29 cellular contexts compared by ENCODE assay signal in genomic region chr5:64836190-64836750, GRCh38.
DNase-seq lines count a peak whose midpoint lies in the region; ATAC-seq, FAIRE-seq and TF ChIP-seq lines count a peak whose summit lies in the region.
"Had no signal": no experiment of that assay in that cellular context is flagged by ENCODE, and none has a peak within 500 bp of the region (broad histone marks: within the 10 kb centered on the region; RNA-seq: fewer than 3 reads in every experiment).

No MANE protein-coding gene starts in this region.

- H3K79me2 ChIP-seq in endothelial cell of umbilical vein (ENCODE audit: control insufficient read depth, insufficient read depth, low read length): no peaks in the 10 kb centered on the region

- TF ChIP-seq CTCF in IMR-90 (conservative IDR thresholded peaks at IDR 0.05; ENCODE audit: low read depth, low read length) (no peak), endothelial cell of umbilical vein (IDR thresholded peaks at IDR 0.05; ENCODE audit: extremely low read depth in 1 of 2, insufficient read depth in 1 of 2, low read depth in 1 of 2, low read length in 2 of 2) (no peak), upper lobe of left lung (IDR thresholded peaks at IDR 0.05) (no peak), D721Med (IDR thresholded peaks at IDR 0.05; ENCODE audit: insufficient read depth, missing control alignments) (no peak)

- H3K14ac ChIP-seq in IMR-90 (replicated peaks; ENCODE audit: low read depth, low read length): no peak overlapping the region; the same call in 1 of the 2 replicates

- H4K91ac ChIP-seq in IMR-90 (ENCODE audit: insufficient read depth, low read depth, low read length): no peak overlapping the region

- in situ Hi-C loops in IMR-90 (cut with MboI; ENCODE audit: low sequenced_read_pairs): no loop called here

- POLR2A ChIA-PET in IMR-90 (lab: Charles Lee; ENCODE audit: unreplicated experiment): no interaction called here
- POLR2A ChIA-PET in endothelial cell of umbilical vein (lab: Charles Lee): no interaction called here

- no peak overlapping the region for H2AK5ac ChIP-seq in IMR-90 (ENCODE audit: low read depth, low read length)

- H3K27ac ChIP-seq in IMR-90 (ENCODE audit: insufficient read depth, low read length): no peak overlapping the region
- peak overlapping the region; percentile 18 for H3K27ac ChIP-seq in endothelial cell of umbilical vein (ENCODE audit: insufficient read depth, low read depth, low read length)
- H3K27ac ChIP-seq in upper lobe of left lung: no peak overlapping the region
- H3K27ac ChIP-seq: C4-2B, pancreas, thyroid gland, WERI-Rb-1 had no signal

- TF ChIP-seq EP300 in upper lobe of left lung (IDR thresholded peaks at IDR 0.05): no peak

- no peak for ATAC-seq in IMR-90 (ENCODE audit: low read depth)
- no peak for ATAC-seq in upper lobe of left lung (ENCODE audit: low FRiP score in 2 of 2)
- no peak for ATAC-seq in HG03280 (IDR thresholded peaks at IDR 0.05; ENCODE audit: unreplicated experiment)
- ATAC-seq: esophagus mucosa; naive thymus-derived CD8-positive, alpha-beta T cell; pancreas; sciatic nerve had no signal

- H3K18ac ChIP-seq in IMR-90 (ENCODE audit: low read depth, low read length): peak overlapping the region; percentile 54; the same call in 1 of the 2 replicates

- H3K9ac ChIP-seq in IMR-90 (ENCODE audit: low read depth, low read length): no peak overlapping the region
- no peak overlapping the region for H3K9ac ChIP-seq in endothelial cell of umbilical vein (replicated peaks; ENCODE audit: extremely low read depth, insufficient read depth, low read length)

- H2AFZ ChIP-seq in IMR-90 (replicated peaks; ENCODE audit: low read length, poor library complexity): no peak overlapping the region
- H2AFZ ChIP-seq in endothelial cell of umbilical vein (ENCODE audit: low read depth, low read length): no peak overlapping the region

- H3K4ac ChIP-seq in IMR-90 (ENCODE audit: low read depth, low read length): no peak overlapping the region

- no peak overlapping the region for H2BK20ac ChIP-seq in IMR-90 (ENCODE audit: low read depth, low read length)

- TF ChIP-seq POLR2A in GM12891 (IDR thresholded peaks at IDR 0.05; ENCODE audit: low read depth, low read length): no peak
- TF ChIP-seq POLR2A in IMR-90 (IDR thresholded peaks at IDR 0.05; ENCODE audit: low read depth, low read length): no peak
- TF ChIP-seq POLR2A in endothelial cell of umbilical vein (IDR thresholded peaks at IDR 0.05; ENCODE audit: low read depth, low read length): no peak
- TF ChIP-seq POLR2A in upper lobe of left lung (IDR thresholded peaks at IDR 0.05): no peak

- H2BK5ac ChIP-seq in IMR-90 (ENCODE audit: low read depth, low read length, poor library complexity, severe bottlenecking): no peak overlapping the region

- CTCF ChIA-PET in IMR-90 (lab: Yijun Ruan, JAX): no interaction called here
- CTCF ChIA-PET in endothelial cell of umbilical vein (lab: Charles Lee): no interaction called here

- H3K9me3 ChIP-seq in IMR-90 (ENCODE audit: control insufficient read depth, insufficient read depth, low read length): no peaks in the 10 kb centered on the region
- no peaks in the 10 kb centered on the region for H3K9me3 ChIP-seq in endothelial cell of umbilical vein (replicated peaks; ENCODE audit: control insufficient read depth, insufficient read depth, low read length)
- no peaks in the 10 kb centered on the region for H3K9me3 ChIP-seq in upper lobe of left lung
- H3K9me3 ChIP-seq: pancreas, thyroid gland had no signal

- intact Hi-C loops in IMR-90 (cut with micrococcal nuclease): no loop called here
- intact Hi-C loops in endothelial cell of umbilical vein (cut with micrococcal nuclease): no loop called here

- H2BK120ac ChIP-seq in IMR-90 (ENCODE audit: low read depth, low read length): no peak overlapping the region

- FAIRE-seq in GM12891 (lab: Jason Lieb, UNC): peak; percentile 16
- FAIRE-seq in endothelial cell of umbilical vein (lab: Jason Lieb, UNC): peak; percentile 75
- no peak for FAIRE-seq in D721Med (lab: Jason Lieb, UNC)
- FAIRE-seq: pancreas, RCC 7860 had no signal

- no peak overlapping the region for H3K4me3 ChIP-seq in IMR-90 (ENCODE audit: insufficient read depth, low read depth, low read length)
- H3K4me3 ChIP-seq in endothelial cell of umbilical vein (replicated peaks in 1 of 3; ENCODE audit: insufficient read depth in 1 of 3, low read depth in 1 of 3, low read length in 3 of 3): no peak overlapping the region
- no peak overlapping the region for H3K4me3 ChIP-seq in upper lobe of left lung
- H3K4me3 ChIP-seq: pancreas, thyroid gland had no signal

- H4K20me1 ChIP-seq in IMR-90 (ENCODE audit: insufficient read depth, low read length) (no peaks in the 10 kb centered on the region), endothelial cell of umbilical vein (replicated peaks; ENCODE audit: control insufficient read depth, extremely low read depth, insufficient read depth, low read length) (no peaks in the 10 kb centered on the region)

- no peak for DNase-seq in GM12891 (ENCODE audit: insufficient read length, low spot score)
- peak; percentile 19 for DNase-seq in IMR-90
- DNase-seq in endothelial cell of umbilical vein (ENCODE audit: low read depth, low spot score): peak; percentile 69
- DNase-seq in left kidney (ENCODE audit: low read depth, low spot score): peak; percentile 8
- DNase-seq in upper lobe of left lung: no peak
- DNase-seq in KG1 (lab: John Stamatoyannopoulos, UW): no peak
- DNase-seq in D721Med (ENCODE audit: insufficient read length, low spot score): no peak
- DNase-seq: activated CD4-positive, alpha-beta T cell treated with anti-CD3 and anti-CD28 coated beads, Interleukin-2, amount 50 U/mL, for 48 hours; activated CD8-positive, alpha-beta memory T cell treated with anti-CD3 and anti-CD28 coated beads, Interleukin-2, amount 50 U/mL, for 48 hours; activated effector memory CD4-positive, alpha-beta T cell treated with Interleukin-2 at 50 U/mL for 16 hours; activated naive CD8-positive, alpha-beta T cell treated with anti-CD3 and anti-CD28 coated beads for 36 hours; Calu3; effector CD8-positive, alpha-beta T cell; HCEC 1CT; head of caudate nucleus; Kasumi-1; naive thymus-derived CD8-positive, alpha-beta T cell; NCI-H1092; NCI-H1930; NCI-H526 treated with DMSO at 0.1 percent for 48 hours; pancreas; stimulated activated CD4-positive, alpha-beta T cell treated with anti-CD3 and anti-CD28 coated beads, Interleukin-15, amount 100 ng/mL, for 24 hours; thyroid gland; WERI-Rb-1 had no signal

- no peak overlapping the region for H4K5ac ChIP-seq in IMR-90 (ENCODE audit: low read depth, low read length)

- H3K9me1 ChIP-seq in IMR-90 (ENCODE audit: insufficient read depth, low read length) (no peaks in the 10 kb centered on the region; the same call in 1 of the 2 replicates), endothelial cell of umbilical vein (replicated peaks; ENCODE audit: control insufficient read depth, extremely low read depth, insufficient read depth, low read length) (no peaks in the 10 kb centered on the region)

- BruUV-seq in IMR-90 (replicated peaks; lab: Mats Ljungman, UMichigan) (no TSS peak), endothelial cell of umbilical vein (replicated peaks; lab: Mats Ljungman, UMichigan) (no TSS peak)

- no peaks in the 10 kb centered on the region for H3K27me3 ChIP-seq in IMR-90 (ENCODE audit: control insufficient read depth, insufficient read depth, low read length)
- H3K27me3 ChIP-seq in endothelial cell of umbilical vein (ENCODE audit: control insufficient read depth in 2 of 2, insufficient read depth in 2 of 2, low read length in 2 of 2): no peaks in the 10 kb centered on the region
- H3K27me3 ChIP-seq in upper lobe of left lung: no peaks in the 10 kb centered on the region
- H3K27me3 ChIP-seq: pancreas, thyroid gland had no signal

- no peak overlapping the region for H3K56ac ChIP-seq in IMR-90 (ENCODE audit: extremely low read depth, insufficient read depth, low read length)

- H3K4me2 ChIP-seq in IMR-90 (ENCODE audit: low read depth, low read length): no peak overlapping the region; the same call in 1 of the 2 replicates
- H3K4me2 ChIP-seq in endothelial cell of umbilical vein (ENCODE audit: insufficient read depth, low read length): peak overlapping the region; percentile 88

- no peak overlapping the region for H2BK15ac ChIP-seq in IMR-90 (ENCODE audit: low read depth, low read length)

- H3K4me1 ChIP-seq in IMR-90 (ENCODE audit: control insufficient read depth, insufficient read depth, low read length) (no peaks in the 10 kb centered on the region), endothelial cell of umbilical vein (ENCODE audit: control insufficient read depth, extremely low read depth, insufficient read depth, low read length) (peaks cover 46% of the 10 kb centered on the region), upper lobe of left lung (peaks cover 0 to 4% (median 0%) of the 10 kb centered on the region in 4 donors)
- H3K4me1 ChIP-seq: pancreas, thyroid gland had no signal

- no peaks in the 10 kb centered on the region; the same call in 1 of the 2 replicates for H3K36me3 ChIP-seq in IMR-90 (ENCODE audit: control insufficient read depth, insufficient read depth, low read length)
- H3K36me3 ChIP-seq in endothelial cell of umbilical vein (ENCODE audit: control insufficient read depth in 2 of 2, extremely low read depth in 1 of 2, insufficient read depth in 2 of 2, low read length in 2 of 2): no peaks in the 10 kb centered on the region
- no peaks in the 10 kb centered on the region for H3K36me3 ChIP-seq in upper lobe of left lung
- H3K36me3 ChIP-seq: thyroid gland, WERI-Rb-1 had no signal

- H3K23ac ChIP-seq in IMR-90 (ENCODE audit: low read depth, low read length): no peak overlapping the region

- H4K8ac ChIP-seq in IMR-90 (ENCODE audit: low read depth in 2 of 2, low read length in 2 of 2): no peak overlapping the region; a peak in 1 of 4 replicates

- no peak overlapping the region for H2AK9ac ChIP-seq in IMR-90 (replicated peaks; ENCODE audit: low read depth, low read length, poor library complexity)

- no peaks in the 10 kb centered on the region for H3K79me1 ChIP-seq in IMR-90 (ENCODE audit: low read depth in 1 of 2, low read length in 2 of 2)

- dilution Hi-C loops in IMR-90 (cut with HindIII; ENCODE audit: low sequenced_read_pairs, unreplicated experiment): no loop called here
- dilution Hi-C loops in endothelial cell of umbilical vein (cut with MboI; ENCODE audit: extremely low pct_ligation_motif_present, low sequenced_read_pairs): no loop called here

- TF ChIP-seq RAD21 in IMR-90 (IDR thresholded peaks at IDR 0.05; ENCODE audit: low read length): no peak

TF ChIP-seq in GM12891, 5 proteins besides CTCF, POLR2A, EP300 and RAD21 (continues in another document):
- no peak for TF ChIP-seq POU2F2 (IDR thresholded peaks at IDR 0.05; ENCODE audit: low read depth, low read length)
- no peak for TF ChIP-seq PAX5 (IDR thresholded peaks at IDR 0.05; ENCODE audit: insufficient read depth, low read length, severe bottlenecking)

TF ChIP-seq in endothelial cell of umbilical vein, 7 proteins besides CTCF, POLR2A, EP300 and RAD21 (continues in another document):
- TF ChIP-seq JUN (IDR thresholded peaks at IDR 0.05; ENCODE audit: borderline replicate concordance, insufficient read depth, insufficient read length, low read depth) (no peak), EZH2 (IDR thresholded peaks at IDR 0.05; ENCODE audit: borderline replicate concordance, low read depth, low read length, severe bottlenecking) (no peak), MYC (IDR thresholded peaks at IDR 0.05; ENCODE audit: low read depth, low read length) (no peak), FOS (IDR thresholded peaks at IDR 0.05; ENCODE audit: borderline replicate concordance, insufficient read depth, low read length) (no peak)

Comparison
In these comparisons a context has a peak if more than half of its experiments do, and no peak if none do; other contexts are left out.
1. DNase-seq: peak in IMR-90 (single experiment), endothelial cell of umbilical vein (single experiment) and left kidney (single experiment); none in GM12891 (single experiment), upper lobe of left lung (0 of 2), KG1 (single experiment) and D721Med (single experiment).